ENCODE assay signal across 21 cellular contexts in genomic region chr7:67525588-67525987, GRCh38.
DNase-seq lines count a peak whose midpoint lies in the region; ATAC-seq, FAIRE-seq and TF ChIP-seq lines count a peak whose summit lies in the region.
"Had no signal": no experiment of that assay in that cellular context is flagged by ENCODE, and none has a peak within 500 bp of the region (broad histone marks: within the 10 kb centered on the region; RNA-seq: fewer than 3 reads in every experiment).

No MANE protein-coding gene starts in this region.

- POLR2A ChIA-PET in H1 (lab: Charles Lee; ENCODE audit: partially characterized antibody) (no interaction called here), PC-3 (lab: Charles Lee; ENCODE audit: unreplicated experiment) (no interaction called here)
- POLR2A ChIA-PET in activated CD4-positive, alpha-beta memory T cell treated with anti-CD3 and anti-CD28 coated beads, Interleukin-2, amount 10 ng/mL, durations not matched to agents 7 days and 5 days (lab: Charles Lee): no interaction called here

- no peak overlapping the region for H3K14ac ChIP-seq in H1 (ENCODE audit: insufficient read length)

- no peak overlapping the region for H3K9ac ChIP-seq in H1 (replicated peaks in 1 of 4; ENCODE audit: extremely low read depth in 1 of 4, low read depth in 3 of 4, low read length in 3 of 4)
- no peak overlapping the region for H3K9ac ChIP-seq in PC-3 (ENCODE audit: low read length)

- H2BK20ac ChIP-seq in H1 (ENCODE audit: low read length): 0 out of 2 replicates have a peak overlapping the region, but pooled peaks have one; percentile 68

- H3K79me1 ChIP-seq in H1 (ENCODE audit: low read depth, low read length): no peaks in the 10 kb centered on the region

- TF ChIP-seq RAD21 in H1 (IDR thresholded peaks at IDR 0.05 in 1 of 2, conservative IDR thresholded peaks at IDR 0.05 in 1 of 2; ENCODE audit: low read depth in 2 of 2, low read length in 2 of 2): no peak

- H3K4me2 ChIP-seq in H1 (ENCODE audit: insufficient read depth in 1 of 2, low read depth in 2 of 2, low read length in 2 of 2): peak overlapping the region; percentile 22 to 43
- no peak overlapping the region for H3K4me2 ChIP-seq in PC-3 (ENCODE audit: low read length)

- no peak overlapping the region for H3K56ac ChIP-seq in H1 (replicated peaks; ENCODE audit: insufficient read length, low read depth, low read length)

- H3K23ac ChIP-seq in H1 (ENCODE audit: insufficient read length): no peak overlapping the region

- H3K9me3 Mint-ChIP-seq in activated CD4-positive, alpha-beta memory T cell treated with anti-CD3 and anti-CD28 coated beads, Interleukin-2, amount 10 ng/mL, durations not matched to agents 7 days and 5 days: peaks cover 4% of the 10 kb centered on the region
- peaks cover 6% of the 10 kb centered on the region for H3K9me3 Mint-ChIP-seq in chondrocyte (ENCODE audit: low read depth)

- no peak overlapping the region for H3K4me3 Mint-ChIP-seq in activated CD4-positive, alpha-beta memory T cell treated with anti-CD3 and anti-CD28 coated beads, Interleukin-2, amount 10 ng/mL, durations not matched to agents 7 days and 5 days
- H3K4me3 Mint-ChIP-seq in chondrocyte (ENCODE audit: unreplicated experiment): no peak overlapping the region
- H3K4me3 Mint-ChIP-seq: CD4-positive, alpha-beta T cell had no signal

- H3K23me2 ChIP-seq in H1 (ENCODE audit: low read depth, low read length): no peaks in the 10 kb centered on the region

- TF ChIP-seq CTCF in H1 (IDR thresholded peaks at IDR 0.05; ENCODE audit: control extremely low read depth in 1 of 3, insufficient read depth in 1 of 3, low read depth in 1 of 3, low read length in 3 of 3): no peak
- TF ChIP-seq CTCF in PC-3 (conservative IDR thresholded peaks at IDR 0.05; ENCODE audit: low read depth, low read length): no peak
- TF ChIP-seq CTCF in chondrocyte (IDR thresholded peaks at IDR 0.05): no peak

- H3K27ac Mint-ChIP-seq in activated CD4-positive, alpha-beta memory T cell treated with anti-CD3 and anti-CD28 coated beads, Interleukin-2, amount 10 ng/mL, durations not matched to agents 7 days and 5 days: no peak overlapping the region
- no peak overlapping the region for H3K27ac Mint-ChIP-seq in chondrocyte (ENCODE audit: unreplicated experiment)
- H3K27ac Mint-ChIP-seq: CD4-positive, alpha-beta T cell had no signal

- H2AFZ ChIP-seq in H1 (ENCODE audit: low read length) (no peak overlapping the region), PC-3 (ENCODE audit: low read length) (no peak overlapping the region)

- H3K27ac ChIP-seq in H1 (ENCODE audit: low read depth, low read length) (no peak overlapping the region), PC-3 (ENCODE audit: low read length) (no peak overlapping the region)
- H3K27ac ChIP-seq: SJSA1, transverse colon had no signal

- H2BK120ac ChIP-seq in H1 (replicated peaks; ENCODE audit: low read depth, low read length): no peak overlapping the region

- TF ChIP-seq EP300 in H1 (IDR thresholded peaks at IDR 0.05; ENCODE audit: borderline replicate concordance in 1 of 2, low read depth in 2 of 2, low read length in 2 of 2): no peak

- intact Hi-C loops in PC-3 (cut with micrococcal nuclease): no loop called here

- DNase-seq in NCI-H2107 treated with DMSO at 0.1 percent for 48 hours (lab: John Stamatoyannopoulos, UW; ENCODE audit: unreplicated experiment): peak; percentile 39
- no peak for DNase-seq in NCI-H2107 (lab: John Stamatoyannopoulos, UW)
- peak; percentile 38 for DNase-seq in NCI-H2081 treated with DMSO at 0.1 percent for 48 hours (lab: John Stamatoyannopoulos, UW)
- peak; percentile 27 to 45 for DNase-seq in H1 (ENCODE audit: low read depth in 1 of 2, low spot score in 2 of 2)
- DNase-seq in PC-3: no peak
- no peak for DNase-seq in activated CD4-positive, alpha-beta memory T cell treated with anti-CD3 and anti-CD28 coated beads, Interleukin-2, amount 10 ng/mL, durations not matched to agents 7 days and 5 days
- no peak for DNase-seq in chondrocyte (ENCODE audit: low spot score)
- DNase-seq in amygdala (lab: John Stamatoyannopoulos, UW): no peak
- DNase-seq: activated CD4-positive, alpha-beta T cell treated with anti-CD3 and anti-CD28 coated beads for 1 hour; activated gamma-delta T cell; CD4-positive, alpha-beta T cell; DMS 273 treated with DMSO at 0.1 percent for 48 hours; GDM1; Karpas-422; left cardiac atrium; mesenchymal stem cell; NCI-H226; nucleus accumbens; transverse colon had no signal

- no peaks in the 10 kb centered on the region for H3K4me1 Mint-ChIP-seq in activated CD4-positive, alpha-beta memory T cell treated with anti-CD3 and anti-CD28 coated beads, Interleukin-2, amount 10 ng/mL, durations not matched to agents 7 days and 5 days
- no peaks in the 10 kb centered on the region for H3K4me1 Mint-ChIP-seq in chondrocyte (ENCODE audit: low read depth)

- no peaks in the 10 kb centered on the region for H3K79me2 ChIP-seq in H1 (ENCODE audit: control insufficient read depth in 1 of 2, insufficient read depth in 2 of 2, low read length in 2 of 2)
- no peaks in the 10 kb centered on the region for H3K79me2 ChIP-seq in PC-3 (ENCODE audit: low read length)

- no peaks in the 10 kb centered on the region for H3K36me3 Mint-ChIP-seq in activated CD4-positive, alpha-beta memory T cell treated with anti-CD3 and anti-CD28 coated beads, Interleukin-2, amount 10 ng/mL, durations not matched to agents 7 days and 5 days (ENCODE audit: low read depth)
- H3K36me3 Mint-ChIP-seq in chondrocyte (ENCODE audit: low read depth): no peaks in the 10 kb centered on the region

- H4K8ac ChIP-seq in H1 (ENCODE audit: extremely low read depth, insufficient read depth, low read length): no peak overlapping the region

- no TSS peak for BruUV-seq in PC-3 (replicated peaks; lab: Mats Ljungman, UMichigan)

- TF ChIP-seq POLR2A in H1 (IDR thresholded peaks at IDR 0.05; ENCODE audit: control extremely low read depth in 1 of 2, low read depth in 2 of 2, low read length in 2 of 2): no peak

- H3K9me3 ChIP-seq in H1 (ENCODE audit: insufficient read depth in 2 of 2, low read depth in 1 of 2, low read length in 1 of 2) (peaks cover 18 to 19% of the 10 kb centered on the region in 2 experiments), PC-3 (ENCODE audit: low read length) (no peaks in the 10 kb centered on the region)
- H3K9me3 ChIP-seq: SJSA1, transverse colon had no signal

- CTCF ChIA-PET in H1 (lab: Charles Lee; ENCODE audit: partially characterized antibody) (no interaction called here), PC-3 (lab: Charles Lee) (no interaction called here)
- CTCF ChIA-PET in activated CD4-positive, alpha-beta memory T cell treated with anti-CD3 and anti-CD28 coated beads, Interleukin-2, amount 10 ng/mL, durations not matched to agents 7 days and 5 days (lab: Charles Lee): no interaction called here

- H2BK15ac ChIP-seq in H1 (ENCODE audit: low read length): no peak overlapping the region

- 48% methylated on average over 4 of the region's 4 CpGs; no CpG with 5 or more reads in 1 of the 2 experiments for WGBS in H1 (ENCODE audit: extremely low coverage in 1 of 2, insufficient coverage in 1 of 2, insufficient read length in 1 of 2, insufficient replicate concordance in 2 of 2, low coverage in 1 of 2, low lambda C conversion rate in 2 of 2, missing lambda C conversion rate in 1 of 2), 2 experiments

- H3K4ac ChIP-seq in H1 (replicated peaks; ENCODE audit: insufficient read length, low read depth, low read length): no peak overlapping the region

- H2BK5ac ChIP-seq in H1 (ENCODE audit: low read depth, low read length): no peak overlapping the region

- no peaks in the 10 kb centered on the region for H4K20me1 ChIP-seq in H1 (replicated peaks in 1 of 2; ENCODE audit: control insufficient read depth in 1 of 2, insufficient read depth in 2 of 2, low read length in 2 of 2)
- H4K20me1 ChIP-seq in PC-3 (ENCODE audit: low read length): no peaks in the 10 kb centered on the region

- no peak overlapping the region for H2AK5ac ChIP-seq in H1 (ENCODE audit: low read depth, low read length)

- no peak overlapping the region for H4K91ac ChIP-seq in H1 (replicated peaks; ENCODE audit: insufficient read length, low read length)

- H3K27me3 Mint-ChIP-seq in activated CD4-positive, alpha-beta memory T cell treated with anti-CD3 and anti-CD28 coated beads, Interleukin-2, amount 10 ng/mL, durations not matched to agents 7 days and 5 days: no peaks in the 10 kb centered on the region
- H3K27me3 Mint-ChIP-seq in chondrocyte (ENCODE audit: low read depth): peaks cover 1% of the 10 kb centered on the region
- H3K27me3 Mint-ChIP-seq: CD4-positive, alpha-beta T cell had no signal

- no peaks in the 10 kb centered on the region for H3F3A ChIP-seq in PC-3 (ENCODE audit: low read length, unreplicated experiment)

- no peaks in the 10 kb centered on the region for H3K9me2 ChIP-seq in PC-3 (replicated peaks; ENCODE audit: low read length)

- FAIRE-seq in H1 (lab: Jason Lieb, UNC): no peak
- FAIRE-seq: TTC549 had no signal

- H3K4me3 ChIP-seq in H1 (ENCODE audit: extremely low read depth in 1 of 4, insufficient read depth in 2 of 4, low read depth in 3 of 4, low read length in 4 of 4) (no peak overlapping the region), PC-3 (ENCODE audit: low read length) (no peak overlapping the region)
- H3K4me3 ChIP-seq: SJSA1, transverse colon had no signal

- H4K5ac ChIP-seq in H1 (ENCODE audit: insufficient read length, low read depth, low read length): no peak overlapping the region

- peaks cover 0 to 8% (median under 1%) of the 10 kb centered on the region in 4 experiments; a peak in 3 of 7 replicates for H3K4me1 ChIP-seq in H1 (replicated peaks in 1 of 4; ENCODE audit: control insufficient read depth in 3 of 4, insufficient read depth in 4 of 4, low read length in 3 of 4)
- H3K4me1 ChIP-seq in PC-3 (ENCODE audit: insufficient read depth, low read length): no peaks in the 10 kb centered on the region
- H3K4me1 ChIP-seq: SJSA1, transverse colon had no signal

- no peak overlapping the region for H2BK12ac ChIP-seq in H1 (ENCODE audit: low read depth, low read length)

- H3K18ac ChIP-seq in H1 (ENCODE audit: extremely low read depth, low read length): peak overlapping the region; percentile 48; the same call in 1 of the 2 replicates

- ATAC-seq in PC-3: no peak
- ATAC-seq: left cardiac atrium had no signal

- H3K36me3 ChIP-seq in H1 (ENCODE audit: control insufficient read depth in 2 of 4, insufficient read depth in 4 of 4, low read length in 3 of 4) (no peaks in the 10 kb centered on the region; a peak in 1 of 8 replicates), PC-3 (ENCODE audit: low read depth, low read length) (no peaks in the 10 kb centered on the region)
- H3K36me3 ChIP-seq: SJSA1, transverse colon had no signal

- no peaks in the 10 kb centered on the region for H3K27me3 ChIP-seq in H1 (replicated peaks in 1 of 4; ENCODE audit: control insufficient read depth in 3 of 4, extremely low read depth in 1 of 4, insufficient read depth in 3 of 4, low read length in 3 of 4)
- no peaks in the 10 kb centered on the region for H3K27me3 ChIP-seq in PC-3 (ENCODE audit: low read length)
- H3K27me3 ChIP-seq: SJSA1, transverse colon had no signal

TF ChIP-seq in H1, 55 proteins besides CTCF, POLR2A, EP300 and RAD21 (continues in another document):
- no peak for TF ChIP-seq KDM5A (IDR thresholded peaks at IDR 0.05; ENCODE audit: low read length)

Comparison
In these comparisons a context has a peak if more than half of its experiments do, and no peak if none do; other contexts are left out.
1. DNase-seq: peak in NCI-H2107 treated with DMSO at 0.1 percent for 48 hours (single experiment), NCI-H2081 treated with DMSO at 0.1 percent for 48 hours (single experiment) and H1 (2 of 2); none in NCI-H2107 (single experiment), PC-3 (single experiment), activated CD4-positive, alpha-beta memory T cell treated with anti-CD3 and anti-CD28 coated beads, Interleukin-2, amount 10 ng/mL, durations not matched to agents 7 days and 5 days (single experiment), chondrocyte (single experiment) and amygdala (0 of 56).